11 cellular contexts compared by ENCODE assay signal in genomic region chr13:23956106-23956505, GRCh38. TPM values are rescaled to one million over a fixed set of nuclear protein-coding genes. Genes with fewer than 3 reads are reported as not detected.
DNase-seq lines count a peak whose midpoint lies in the region; ATAC-seq and TF ChIP-seq lines count a peak whose summit lies in the region.
"Had no signal": no experiment of that assay in that cellular context is flagged by ENCODE, and none has a peak within 500 bp of the region (broad histone marks: within the 10 kb centered on the region; RNA-seq: fewer than 3 reads in every experiment).

No MANE protein-coding gene starts in this region.

- H3K27ac Mint-ChIP-seq in activated CD4-positive, alpha-beta T cell treated with anti-CD3 and anti-CD28 coated beads for 36 hours = no peak overlapping the region
- no peak overlapping the region for H3K27ac Mint-ChIP-seq in activated CD4-positive, alpha-beta T cell treated with anti-CD3 and anti-CD28 coated beads, Interleukin-2, amount 10 ng/mL, durations not matched to agents 7 days and 5 days

- H3K27ac ChIP-seq in ovary = no peak overlapping the region
- H3K27ac ChIP-seq: heart left ventricle had no signal

- no peaks in the 10 kb centered on the region for H3K27me3 Mint-ChIP-seq in activated CD4-positive, alpha-beta T cell treated with anti-CD3 and anti-CD28 coated beads for 36 hours
- H3K27me3 Mint-ChIP-seq in activated CD4-positive, alpha-beta T cell treated with anti-CD3 and anti-CD28 coated beads, Interleukin-2, amount 10 ng/mL, durations not matched to agents 7 days and 5 days = peaks cover 11% of the 10 kb centered on the region

- CTCF ChIA-PET in activated CD4-positive, alpha-beta T cell treated with anti-CD3 and anti-CD28 coated beads for 36 hours (lab: Charles Lee) = no interaction called here
- CTCF ChIA-PET in activated CD4-positive, alpha-beta T cell treated with anti-CD3 and anti-CD28 coated beads, Interleukin-2, amount 10 ng/mL, durations not matched to agents 7 days and 5 days (lab: Charles Lee) = interaction anchor here (0.7 to 1.5 kb wide), 3 partner anchors 8 to 26 kb away, joined by 3 to 4 read pairs (median 3); no protein-coding TSS in a partner anchor

- no peaks in the 10 kb centered on the region for H3K36me3 Mint-ChIP-seq in activated CD4-positive, alpha-beta T cell treated with anti-CD3 and anti-CD28 coated beads for 36 hours (ENCODE audit: low read depth)
- H3K36me3 Mint-ChIP-seq in activated CD4-positive, alpha-beta T cell treated with anti-CD3 and anti-CD28 coated beads, Interleukin-2, amount 10 ng/mL, durations not matched to agents 7 days and 5 days (ENCODE audit: low read depth) = no peaks in the 10 kb centered on the region

- ATAC-seq in activated CD4-positive, alpha-beta T cell treated with anti-CD3 and anti-CD28 coated beads for 36 hours = peak; percentile 55
- ATAC-seq in HG02642 (IDR thresholded peaks at IDR 0.05; ENCODE audit: poor library complexity, unreplicated experiment) = no peak

- H3K27me3 ChIP-seq in ovary = no peaks in the 10 kb centered on the region

- H3K4me3 ChIP-seq in cardiac fibroblast (replicated peaks in 1 of 2; ENCODE audit: low read depth in 2 of 2, low read length in 2 of 2) = no peak overlapping the region
- no peak overlapping the region for H3K4me3 ChIP-seq in ovary
- H3K4me3 ChIP-seq: heart left ventricle had no signal

- WGBS in ovary, 3 donors = 27 to 36% (median 30%) methylated on average over 4 of the region's 4 CpGs

- TF ChIP-seq POLR2A in ovary (IDR thresholded peaks at IDR 0.05) = no peak

- POLR2A ChIA-PET in activated CD4-positive, alpha-beta T cell treated with anti-CD3 and anti-CD28 coated beads for 36 hours (lab: Charles Lee) = no interaction called here
- POLR2A ChIA-PET in activated CD4-positive, alpha-beta T cell treated with anti-CD3 and anti-CD28 coated beads, Interleukin-2, amount 10 ng/mL, durations not matched to agents 7 days and 5 days (lab: Charles Lee) = no interaction called here

- TF ChIP-seq CTCF in cardiac fibroblast (IDR thresholded peaks at IDR 0.05; ENCODE audit: low read depth, low read length) (no peak), ovary (IDR thresholded peaks at IDR 0.05) (no peak)

- no peaks in the 10 kb centered on the region for H3K36me3 ChIP-seq in ovary
- H3K36me3 ChIP-seq: heart left ventricle had no signal

- no peak for TF ChIP-seq EP300 in ovary (IDR thresholded peaks at IDR 0.05)

- H3K9me3 Mint-ChIP-seq in activated CD4-positive, alpha-beta T cell treated with anti-CD3 and anti-CD28 coated beads for 36 hours (ENCODE audit: low read depth) = no peaks in the 10 kb centered on the region
- no peaks in the 10 kb centered on the region for H3K9me3 Mint-ChIP-seq in activated CD4-positive, alpha-beta T cell treated with anti-CD3 and anti-CD28 coated beads, Interleukin-2, amount 10 ng/mL, durations not matched to agents 7 days and 5 days

- no peaks in the 10 kb centered on the region for H3K9me3 ChIP-seq in ovary
- H3K9me3 ChIP-seq: heart left ventricle had no signal

- H3K4me1 Mint-ChIP-seq in activated CD4-positive, alpha-beta T cell treated with anti-CD3 and anti-CD28 coated beads for 36 hours = peaks cover 16% of the 10 kb centered on the region
- H3K4me1 Mint-ChIP-seq in activated CD4-positive, alpha-beta T cell treated with anti-CD3 and anti-CD28 coated beads, Interleukin-2, amount 10 ng/mL, durations not matched to agents 7 days and 5 days = peaks cover 20% of the 10 kb centered on the region

- peaks cover 1% of the 10 kb centered on the region for H3K4me1 ChIP-seq in ovary (ENCODE audit: insufficient read depth)
- H3K4me1 ChIP-seq: heart left ventricle had no signal

- intact Hi-C loops in activated CD4-positive, alpha-beta T cell treated with anti-CD3 and anti-CD28 coated beads for 36 hours (cut with DNase I, micrococcal nuclease) = no loop called here
- intact Hi-C loops in ovary (cut with DNase I) = no loop called here

- no peak overlapping the region for H3K4me3 Mint-ChIP-seq in activated CD4-positive, alpha-beta T cell treated with anti-CD3 and anti-CD28 coated beads for 36 hours
- no peak overlapping the region for H3K4me3 Mint-ChIP-seq in activated CD4-positive, alpha-beta T cell treated with anti-CD3 and anti-CD28 coated beads, Interleukin-2, amount 10 ng/mL, durations not matched to agents 7 days and 5 days

- peak; percentile 54 for DNase-seq in activated CD4-positive, alpha-beta T cell treated with anti-CD3 and anti-CD28 coated beads for 36 hours
- DNase-seq in activated CD4-positive, alpha-beta T cell treated with anti-CD3 and anti-CD28 coated beads, Interleukin-2, amount 10 ng/mL, durations not matched to agents 7 days and 5 days = no peak
- DNase-seq in HT-29 (ENCODE audit: low spot score) (peak; percentile 37), cardiac fibroblast (ENCODE audit: low read depth in 2 of 2) (peak; percentile 35 to 64), renal cortical epithelial cell (ENCODE audit: low read depth) (peak; percentile 96), ovary (no peak), globus pallidus (ENCODE audit: low spot score) (no peak)
- DNase-seq: heart left ventricle, OCI-M1 had no signal

RNA-seq across cellular contexts. Expression of gene C1QTNF9B, which starts 58.8 kb away (rescaled TPM):
- not detected for total RNA-seq in activated CD4-positive, alpha-beta T cell treated with anti-CD3 and anti-CD28 coated beads for 36 hours
- not detected for total RNA-seq in activated CD4-positive, alpha-beta T cell treated with anti-CD3 and anti-CD28 coated beads, Interleukin-2, amount 10 ng/mL, durations not matched to agents 7 days and 5 days
- total RNA-seq in HT-29 (2014; rRNA removed; shearing (Covaris generic)) = not detected in 2 replicates
- not detected in 2 replicates for total RNA-seq in renal cortical epithelial cell
- under 1 TPM in 1 of 7 donors, not detected in 6; 0.32 TPM for total RNA-seq in ovary
- polyA plus RNA-seq in ovary = under 1 TPM; 0.11 to 0.52 TPM
- total RNA-seq: A673 had no signal

Comparison
In these comparisons a context has a peak if more than half of its experiments do, and no peak if none do; other contexts are left out.
1. DNase-seq: peak in activated CD4-positive, alpha-beta T cell treated with anti-CD3 and anti-CD28 coated beads for 36 hours (single experiment), HT-29 (single experiment), cardiac fibroblast (2 of 2) and renal cortical epithelial cell (single experiment); none in activated CD4-positive, alpha-beta T cell treated with anti-CD3 and anti-CD28 coated beads, Interleukin-2, amount 10 ng/mL, durations not matched to agents 7 days and 5 days (single experiment), ovary (0 of 5) and globus pallidus (single experiment).